8 cellular contexts compared by ENCODE assay signal in the genomic region with DNA sequence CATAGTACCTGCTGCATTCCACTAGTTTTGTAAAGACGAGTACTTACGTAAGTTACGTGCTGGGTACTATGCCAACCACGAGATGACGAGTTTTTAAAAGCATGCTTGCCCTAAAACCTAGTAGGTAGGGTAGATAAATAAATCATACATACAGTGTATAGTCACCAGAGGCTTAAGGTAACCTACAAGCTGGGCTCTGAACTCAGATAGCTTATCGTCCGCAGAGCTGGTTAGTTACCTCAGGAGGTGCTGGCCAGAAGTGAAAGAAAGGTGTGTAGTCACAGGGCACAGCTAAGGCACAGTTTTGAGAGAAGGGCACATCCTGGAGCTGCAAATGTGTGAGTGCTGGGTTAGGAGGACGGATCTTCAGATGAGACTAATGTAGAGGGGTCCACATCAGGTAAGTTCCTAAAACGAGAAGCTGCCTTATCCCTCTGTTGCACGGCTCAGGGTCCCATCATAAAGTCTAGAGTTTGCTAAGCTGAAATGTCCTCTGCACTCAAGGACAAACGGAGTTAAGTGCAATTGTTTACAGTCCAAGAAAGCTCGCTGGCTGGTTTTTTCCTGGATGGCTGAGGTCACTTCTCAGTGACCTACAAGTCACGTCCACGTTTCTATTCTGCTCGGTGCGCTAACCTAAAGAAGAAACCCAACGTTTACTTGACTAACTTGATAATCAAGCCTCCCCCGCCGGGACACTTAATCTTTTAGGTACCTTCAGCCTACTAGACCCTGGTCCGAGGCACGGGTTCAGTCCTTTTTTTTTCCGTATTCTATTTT. TPM values are rescaled to one million over a fixed set of nuclear protein-coding genes. Genes with fewer than 3 reads are reported as not detected.
DNase-seq lines count a peak whose midpoint lies in the region; ATAC-seq and TF ChIP-seq lines count a peak whose summit lies in the region.

No MANE protein-coding gene starts in this region.

- TF ChIP-seq CTCF in PC-3 (conservative IDR thresholded peaks at IDR 0.05; ENCODE audit: low read depth, low read length) (no peak), epithelial cell of esophagus (IDR thresholded peaks at IDR 0.05; ENCODE audit: insufficient read depth, low read depth, low read length, missing control alignments) (no peak)

- DNase-seq in Right ventricle myocardium superior (no peak), cardiac septum (ENCODE audit: low spot score) (no peak), PC-3 (peak; percentile 61), epithelial cell of esophagus (ENCODE audit: low read depth) (no peak), COLO668 (lab: John Stamatoyannopoulos, UW; ENCODE audit: unreplicated experiment) (no peak), cerebellar nuclear complex (lab: John Stamatoyannopoulos, UW) (no peak), LoVo (ENCODE audit: low spot score) (no peak)
- DNase-seq in naive thymus-derived CD4-positive, alpha-beta T cell = peak in 1 of 9 donors; percentile 12

- no peaks in the 10 kb centered on the region for H3F3A ChIP-seq in PC-3 (ENCODE audit: low read length, unreplicated experiment)

- intact Hi-C loops in Right ventricle myocardium superior (cut with DNase I) (no loop called here), cardiac septum (cut with DNase I) (loop anchor here (2.0 kb wide), 2 partner anchors 70 to 192 kb away; partner anchors contain the start of genes PPIC and SNX2), PC-3 (cut with micrococcal nuclease) (loop anchor here (10.0 kb wide), 1 partner anchor 190 kb away; the partner anchor contains the start of gene PPIC)
- intact Hi-C loops in naive thymus-derived CD4-positive, alpha-beta T cell (cut with micrococcal nuclease) = loop anchor here in 1 of 2 donors (2.0 to 10.0 kb wide), 2 partner anchors 70 to 580 kb away; partner anchors contain the start of genes CEP120 and SNX2

- H3K79me2 ChIP-seq in PC-3 (ENCODE audit: low read length) = peaks cover 28% of the 10 kb centered on the region

- H3K36me3 Mint-ChIP-seq in naive thymus-derived CD4-positive, alpha-beta T cell = peaks cover 0 to 6% (median 4%) of the 10 kb centered on the region in 5 donors

- no peaks in the 10 kb centered on the region for H3K9me3 ChIP-seq in PC-3 (ENCODE audit: low read length)
- H3K9me3 ChIP-seq in naive thymus-derived CD4-positive, alpha-beta T cell (ENCODE audit: control insufficient read depth in 2 of 3, low read length in 3 of 3) = no peaks in the 10 kb centered on the region

- H3K4me3 Mint-ChIP-seq in naive thymus-derived CD4-positive, alpha-beta T cell = peak overlapping the region; percentile 83 to 93 (median 89)

- no peaks in the 10 kb centered on the region for H3K27me3 ChIP-seq in PC-3 (ENCODE audit: low read length)
- H3K27me3 ChIP-seq in naive thymus-derived CD4-positive, alpha-beta T cell (ENCODE audit: control insufficient read depth in 2 of 2, insufficient read depth in 2 of 2, low read length in 2 of 2) = no peaks in the 10 kb centered on the region

- H3K27ac ChIP-seq in PC-3 (ENCODE audit: low read length) = peak overlapping the region; percentile 43
- H3K27ac ChIP-seq in naive thymus-derived CD4-positive, alpha-beta T cell (ENCODE audit: low read depth, low read length) = peak overlapping the region; percentile 65

- H3K4me2 ChIP-seq in PC-3 (ENCODE audit: low read length) = peak overlapping the region; percentile 89

- peaks cover 37% of the 10 kb centered on the region for H3K4me1 ChIP-seq in PC-3 (ENCODE audit: insufficient read depth, low read length)
- H3K4me1 ChIP-seq in naive thymus-derived CD4-positive, alpha-beta T cell (ENCODE audit: control insufficient read depth in 2 of 2, insufficient read depth in 2 of 2, low read length in 2 of 2) = peaks cover 10 to 11% of the 10 kb centered on the region in 2 donors

- no peaks in the 10 kb centered on the region for H3K36me3 ChIP-seq in PC-3 (ENCODE audit: low read depth, low read length)
- no peaks in the 10 kb centered on the region for H3K36me3 ChIP-seq in naive thymus-derived CD4-positive, alpha-beta T cell (ENCODE audit: control insufficient read depth in 2 of 3, insufficient read depth in 3 of 3, low read length in 3 of 3)

- no TSS peak for BruUV-seq in PC-3 (replicated peaks; lab: Mats Ljungman, UMichigan)

- no peaks in the 10 kb centered on the region for H4K20me1 ChIP-seq in PC-3 (ENCODE audit: low read length)

- H3K27ac Mint-ChIP-seq in naive thymus-derived CD4-positive, alpha-beta T cell = peak overlapping the region; percentile 38 to 90 (median 74)

- H3K9me2 ChIP-seq in PC-3 (replicated peaks; ENCODE audit: low read length) = no peaks in the 10 kb centered on the region

- peaks cover 0 to 4% (median 0%) of the 10 kb centered on the region in 11 donors for H3K9me3 Mint-ChIP-seq in naive thymus-derived CD4-positive, alpha-beta T cell

- peaks cover 19 to 36% (median 27%) of the 10 kb centered on the region in 7 donors for H3K4me1 Mint-ChIP-seq in naive thymus-derived CD4-positive, alpha-beta T cell

- peak overlapping the region; percentile 84 for H3K4me3 ChIP-seq in PC-3 (ENCODE audit: low read length)
- peak overlapping the region; percentile 59 for H3K4me3 ChIP-seq in epithelial cell of esophagus (ENCODE audit: low read length)
- peak overlapping the region; percentile 82 for H3K4me3 ChIP-seq in naive thymus-derived CD4-positive, alpha-beta T cell (ENCODE audit: low read length)

- H3K9ac ChIP-seq in PC-3 (ENCODE audit: low read length) = peak overlapping the region; percentile 72

- CTCF ChIA-PET in PC-3 (lab: Charles Lee) = no interaction called here
- CTCF ChIA-PET in naive thymus-derived CD4-positive, alpha-beta T cell (lab: Charles Lee) = no interaction called here

- POLR2A ChIA-PET in PC-3 (lab: Charles Lee; ENCODE audit: unreplicated experiment) = no interaction called here
- POLR2A ChIA-PET in naive thymus-derived CD4-positive, alpha-beta T cell (lab: Charles Lee) = interaction anchor here (0.8 to 1.9 kb wide), 3 partner anchors 37 to 579 kb away, joined by 3 to 10 read pairs (median 7); partner anchors contain the start of genes CEP120 and SNX2

- H2AFZ ChIP-seq in PC-3 (ENCODE audit: low read length) = peak overlapping the region; percentile 95

- ATAC-seq in Right ventricle myocardium superior (ENCODE audit: poor library complexity) = peak; percentile 38
- no peak for ATAC-seq in PC-3
- ATAC-seq in naive thymus-derived CD4-positive, alpha-beta T cell = no peak

- peaks cover 3 to 39% (median 12%) of the 10 kb centered on the region in 5 donors for H3K27me3 Mint-ChIP-seq in naive thymus-derived CD4-positive, alpha-beta T cell

RNA-seq across cellular contexts. Expression of gene SNX24, which starts 1.1 kb away (rescaled TPM):
- total RNA-seq in Right ventricle myocardium superior (13.1 TPM), cardiac septum (14.0 TPM), PC-3 (2014; rRNA removed) (7.4 and 10.3 TPM in 2 replicates)
- 1 to 10 TPM; 1.3 to 3.5 (median 2.4) TPM for total RNA-seq in naive thymus-derived CD4-positive, alpha-beta T cell
- polyA plus RNA-seq in naive thymus-derived CD4-positive, alpha-beta T cell = 1 to 10 TPM; 1.2 to 2.1 TPM
